In genomic region chr10:68619595-68619994, GRCh38 we compare ENCODE assay signal across 2 cellular contexts.
TF ChIP-seq lines count a peak whose summit lies in the region.

No MANE protein-coding gene starts in this region.

TF ChIP-seq in HepG2, 621 proteins besides CTCF, POLR2A, EP300 and RAD21 (continued from another document):
- no peak for TF ChIP-seq RERE (CRISPR knock-in tag; IDR thresholded peaks at IDR 0.05; ENCODE audit: low read depth)

TF ChIP-seq in GM23338, 12 proteins besides CTCF, POLR2A, EP300 and RAD21:
- no peak for TF ChIP-seq REST (IDR thresholded peaks at IDR 0.05; ENCODE audit: unreplicated experiment)
- TF ChIP-seq CREB1 (CRISPR knock-in tag; IDR thresholded peaks at IDR 0.05; ENCODE audit: low read depth), result no peak
- no peak for TF ChIP-seq EZH2phosphoT487 (IDR thresholded peaks at IDR 0.05; ENCODE audit: unreplicated experiment)
- TF ChIP-seq ETS1 (IDR thresholded peaks at IDR 0.05), result no peak
- TF ChIP-seq ZNF331 (CRISPR knock-in tag; IDR thresholded peaks at IDR 0.05; ENCODE audit: low read depth), result no peak
- TF ChIP-seq POLR2AphosphoS5 (IDR thresholded peaks at IDR 0.05; ENCODE audit: low read depth), result no peak
- TF ChIP-seq ZNF462 (CRISPR knock-in tag; IDR thresholded peaks at IDR 0.05), result no peak
- TF ChIP-seq STAT1 (IDR thresholded peaks at IDR 0.05; ENCODE audit: unreplicated experiment), result no peak
- TF ChIP-seq JUNB (IDR thresholded peaks at IDR 0.05; ENCODE audit: unreplicated experiment), result no peak
- TF ChIP-seq EZH2 (IDR thresholded peaks at IDR 0.05; ENCODE audit: low read depth, unreplicated experiment), result no peak
- no peak for TF ChIP-seq ZNF114 (CRISPR knock-in tag; IDR thresholded peaks at IDR 0.05)
- TF ChIP-seq NANOG (IDR thresholded peaks at IDR 0.05; ENCODE audit: borderline replicate concordance), result no peak
TF ChIP-seq in GM23338: peak in this region for 0.
